Comparison of ENCODE assay signal across 8 cellular contexts in genomic region chr12:76032043-76032981, GRCh38. TPM values are rescaled to one million over a fixed set of nuclear protein-coding genes. Genes with fewer than 3 reads are reported as not detected.
A peak's percentile ranks its signal among the peaks of the same experiment; 100 is the strongest.
DNase-seq lines count a peak whose midpoint lies in the region; ATAC-seq and TF ChIP-seq lines count a peak whose summit lies in the region.

No MANE protein-coding gene starts in this region.

- H3K27ac ChIP-seq in KMS-11: peak overlapping the region; percentile 34
- H3K27ac ChIP-seq in esophagus muscularis mucosa (replicated peaks in 1 of 4): peak overlapping the region; percentile 93 to 97 (median 96)
- peak overlapping the region; percentile 91 for H3K27ac ChIP-seq in mucosa of rectum (ENCODE audit: low read depth in 2 of 2, low read length in 2 of 2)
- peak overlapping the region; percentile 95 to 98 for H3K27ac ChIP-seq in thoracic aorta

- POLR2A ChIA-PET in GM10248 (lab: Yijun Ruan, JAX): interaction anchor here (0.6 to 1.7 kb wide), 17 partner anchors 9 to 548 kb away, joined by 3 to 12 read pairs (median 4); no protein-coding TSS in a partner anchor
- POLR2A ChIA-PET in activated CD4-positive, alpha-beta memory T cell treated with anti-CD3 and anti-CD28 coated beads, Interleukin-2, amount 10 ng/mL, durations not matched to agents 7 days and 5 days (lab: Charles Lee): interaction anchor here (0.6 to 6.8 kb wide), 45 partner anchors 8 to 552 kb away, joined by 3 to 246 read pairs (median 4); partner anchors contain the start of genes BBS10, GLIPR1, KRR1 and NAP1L1

- H4K20me1 ChIP-seq in KMS-11 (ENCODE audit: insufficient read depth): no peaks in the 10 kb centered on the region

- no peaks in the 10 kb centered on the region for H3K9me3 ChIP-seq in esophagus muscularis mucosa
- H3K9me3 ChIP-seq in mucosa of rectum (ENCODE audit: control insufficient read depth in 2 of 2, low read length in 2 of 2): no peaks in the 10 kb centered on the region
- H3K9me3 ChIP-seq in thoracic aorta: no peaks in the 10 kb centered on the region

- H3K4me1 Mint-ChIP-seq in activated CD4-positive, alpha-beta memory T cell treated with anti-CD3 and anti-CD28 coated beads, Interleukin-2, amount 10 ng/mL, durations not matched to agents 7 days and 5 days: peaks cover 55% of the 10 kb centered on the region

- H3K36me3 ChIP-seq in KMS-11 (ENCODE audit: insufficient read depth) (no peaks in the 10 kb centered on the region), esophagus muscularis mucosa (no peaks in the 10 kb centered on the region), mucosa of rectum (ENCODE audit: control insufficient read depth in 2 of 2, insufficient read depth in 2 of 2, low read length in 2 of 2) (no peaks in the 10 kb centered on the region), thoracic aorta (no peaks in the 10 kb centered on the region)

- peaks cover 33% of the 10 kb centered on the region for H3K36me3 Mint-ChIP-seq in activated CD4-positive, alpha-beta memory T cell treated with anti-CD3 and anti-CD28 coated beads, Interleukin-2, amount 10 ng/mL, durations not matched to agents 7 days and 5 days (ENCODE audit: low read depth)

- CTCF ChIA-PET in GM10248 (lab: Yijun Ruan, JAX): interaction anchor here (0.8 to 5.9 kb wide), 26 partner anchors 11 to 700 kb away, joined by 3 to 48 read pairs (median 4); partner anchors contain the start of genes KRR1 and OSBPL8
- CTCF ChIA-PET in activated CD4-positive, alpha-beta memory T cell treated with anti-CD3 and anti-CD28 coated beads, Interleukin-2, amount 10 ng/mL, durations not matched to agents 7 days and 5 days (lab: Charles Lee): interaction anchor here (0.7 to 6.1 kb wide), 35 partner anchors 9 to 641 kb away, joined by 3 to 72 read pairs (median 4); partner anchors contain the start of genes GLIPR1 and GLIPR1L2

- no peak for TF ChIP-seq POLR2A in esophagus muscularis mucosa (IDR thresholded peaks at IDR 0.05; ENCODE audit: low read depth)

- H3K27me3 ChIP-seq in KMS-11 (ENCODE audit: insufficient read depth, low read depth) (no peaks in the 10 kb centered on the region; the same call in 1 of the 2 replicates), esophagus muscularis mucosa (no peaks in the 10 kb centered on the region), mucosa of rectum (ENCODE audit: control insufficient read depth in 2 of 2, insufficient read depth in 2 of 2, low read length in 2 of 2) (peaks cover 3 to 6% of the 10 kb centered on the region in 2 donors), thoracic aorta (replicated peaks; ENCODE audit: insufficient read depth) (no peaks in the 10 kb centered on the region)

- H3K4me3 ChIP-seq in KMS-11 (IDR thresholded peaks at IDR 0.05; ENCODE audit: insufficient read depth, low read depth, low read length) (no peak overlapping the region), esophagus muscularis mucosa (peak overlapping the region; percentile 68 to 86 (median 80)), mucosa of rectum (ENCODE audit: low read length in 2 of 2) (peak overlapping the region; percentile 83 to 89), thoracic aorta (peak overlapping the region; percentile 95)

- peak overlapping the region; percentile 80 for H2AFZ ChIP-seq in KMS-11 (ENCODE audit: low read depth)

- no peaks in the 10 kb centered on the region for H3K79me2 ChIP-seq in KMS-11 (ENCODE audit: insufficient read depth, low read depth)

- peak overlapping the region; percentile 95 for H3K27ac Mint-ChIP-seq in activated CD4-positive, alpha-beta memory T cell treated with anti-CD3 and anti-CD28 coated beads, Interleukin-2, amount 10 ng/mL, durations not matched to agents 7 days and 5 days

- peak overlapping the region; percentile 98 for H3K4me3 Mint-ChIP-seq in activated CD4-positive, alpha-beta memory T cell treated with anti-CD3 and anti-CD28 coated beads, Interleukin-2, amount 10 ng/mL, durations not matched to agents 7 days and 5 days

- DNase-seq in GM10248 (ENCODE audit: extremely low spot score) (peak; percentile 67), esophagus muscularis mucosa (ENCODE audit: extremely low spot score) (peak; percentile 93), thoracic aorta (ENCODE audit: low spot score) (no peak), NCI-H128 (lab: John Stamatoyannopoulos, UW; ENCODE audit: unreplicated experiment) (no peak)
- DNase-seq in activated CD4-positive, alpha-beta memory T cell treated with anti-CD3 and anti-CD28 coated beads, Interleukin-2, amount 10 ng/mL, durations not matched to agents 7 days and 5 days: peak; percentile 51

- H3K9ac ChIP-seq in KMS-11 (peak overlapping the region; percentile 62; the same call in 1 of the 2 replicates), mucosa of rectum (ENCODE audit: low read depth in 1 of 2, low read length in 2 of 2) (peak overlapping the region; percentile 86 to 93)

- peaks cover 3% of the 10 kb centered on the region for H3K27me3 Mint-ChIP-seq in activated CD4-positive, alpha-beta memory T cell treated with anti-CD3 and anti-CD28 coated beads, Interleukin-2, amount 10 ng/mL, durations not matched to agents 7 days and 5 days

- H3K4me2 ChIP-seq in KMS-11: peak overlapping the region; percentile 75

- intact Hi-C loops in esophagus muscularis mucosa (cut with DNase I): loop anchor here (5.0 to 10.0 kb wide), 3 partner anchors 55 to 315 kb away; partner anchors contain the start of gene BBS10

- H3K4me1 ChIP-seq in KMS-11 (ENCODE audit: low read depth, poor library complexity, severe bottlenecking) (peaks cover 21% of the 10 kb centered on the region), esophagus muscularis mucosa (peaks cover 0 to 45% (median 37%) of the 10 kb centered on the region in 4 donors), mucosa of rectum (ENCODE audit: control insufficient read depth in 2 of 2, insufficient read depth in 2 of 2, low read length in 2 of 2) (peaks cover 11 to 14% of the 10 kb centered on the region in 2 donors), thoracic aorta (ENCODE audit: control insufficient read depth in 1 of 2, low read depth in 2 of 2) (peaks cover 13 to 30% of the 10 kb centered on the region in 2 donors)

- 11% methylated on average over 39 of the region's 58 CpGs for WGBS in esophagus muscularis mucosa

- TF ChIP-seq CTCF in GM10248 (IDR thresholded peaks at IDR 0.05; ENCODE audit: control extremely low read depth, extremely low read depth, low read depth, missing control alignments): no peak
- no peak for TF ChIP-seq CTCF in KMS-11 (conservative IDR thresholded peaks at IDR 0.05; ENCODE audit: low read depth, low read length)
- TF ChIP-seq CTCF in esophagus muscularis mucosa (IDR thresholded peaks at IDR 0.05): no peak
- TF ChIP-seq CTCF in thoracic aorta (IDR thresholded peaks at IDR 0.05): no peak

- ATAC-seq in GM21825 (IDR thresholded peaks at IDR 0.05; ENCODE audit: unreplicated experiment): peak; percentile 17
- ATAC-seq in thoracic aorta (ENCODE audit: insufficient number of reproducible peaks, low FRiP score, low read depth): peak; percentile 20

- no peak for TF ChIP-seq EP300 in esophagus muscularis mucosa (IDR thresholded peaks at IDR 0.05)

- no peaks in the 10 kb centered on the region for H3K9me3 Mint-ChIP-seq in activated CD4-positive, alpha-beta memory T cell treated with anti-CD3 and anti-CD28 coated beads, Interleukin-2, amount 10 ng/mL, durations not matched to agents 7 days and 5 days

RNA-seq across cellular contexts. Expression of gene PHLDA1, which starts 0.7 kb away (rescaled TPM):
- total RNA-seq in activated CD4-positive, alpha-beta memory T cell treated with anti-CD3 and anti-CD28 coated beads, Interleukin-2, amount 10 ng/mL, durations not matched to agents 7 days and 5 days: 10 to 100 TPM; 42.8 TPM
- total RNA-seq in esophagus muscularis mucosa (10 to 100 TPM in 1 of 4 donors, 1 to 10 TPM in 3; 5.0 to 25.3 (median 6.1) TPM), thoracic aorta (10 to 100 TPM; 27.3 to 35.3 TPM)

RNA-seq across cellular contexts. Expression of gene NAP1L1, which starts 52.2 kb away (rescaled TPM):
- 100 to 1,000 TPM; 524 to 558 TPM for total RNA-seq in activated CD4-positive, alpha-beta memory T cell treated with anti-CD3 and anti-CD28 coated beads, Interleukin-2, amount 10 ng/mL, durations not matched to agents 7 days and 5 days
- total RNA-seq in esophagus muscularis mucosa (100 to 1,000 TPM; 389 to 540 (median 445) TPM), thoracic aorta (100 to 1,000 TPM; 178 to 316 TPM)

Comparison
In these comparisons a context has a peak if more than half of its experiments do, and no peak if none do; other contexts are left out.
1. DNase-seq: peak in GM10248 (single experiment), activated CD4-positive, alpha-beta memory T cell treated with anti-CD3 and anti-CD28 coated beads, Interleukin-2, amount 10 ng/mL, durations not matched to agents 7 days and 5 days (single experiment) and esophagus muscularis mucosa (single experiment); none in thoracic aorta (single experiment) and NCI-H128 (single experiment).
2. H3K27ac ChIP-seq: peak in every context shown above with its lines; median percentile 96 in thoracic aorta; 96 in esophagus muscularis mucosa; 91 in mucosa of rectum; 34 in KMS-11.